Comparison of ENCODE assay signal across 11 cellular contexts in the genomic region with DNA sequence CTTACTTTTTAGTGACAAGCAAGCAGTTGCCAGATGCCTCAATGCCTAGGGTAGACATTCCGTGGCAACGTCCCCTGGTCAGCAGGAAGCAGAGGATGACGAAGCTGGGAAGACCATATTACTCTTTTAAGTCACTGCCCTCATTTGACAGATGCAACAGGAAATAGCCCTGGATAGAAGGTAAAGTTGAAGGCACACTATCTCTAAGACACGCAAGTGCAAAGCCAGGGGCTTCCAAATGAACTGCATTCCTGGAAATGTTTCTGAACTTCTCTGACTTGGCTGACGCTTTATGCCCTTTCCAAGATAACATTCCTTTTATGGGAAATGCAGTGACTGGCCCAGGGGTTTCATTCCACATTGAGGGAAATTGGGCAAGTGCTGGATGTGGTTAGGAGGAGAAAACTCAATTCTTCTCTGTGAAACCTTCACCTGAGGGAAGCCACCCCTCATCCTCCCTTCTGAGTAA. TPM values are rescaled to one million over a fixed set of nuclear protein-coding genes. Genes with fewer than 3 reads are reported as not detected.
A peak's percentile ranks its signal among the peaks of the same experiment; 100 is the strongest.
DNase-seq lines count a peak whose midpoint lies in the region; ATAC-seq and TF ChIP-seq lines count a peak whose summit lies in the region.
"Had no signal": no experiment of that assay in that cellular context is flagged by ENCODE, and none has a peak within 500 bp of the region (broad histone marks: within the 10 kb centered on the region; RNA-seq: fewer than 3 reads in every experiment).

No MANE protein-coding gene starts in this region.

- TF ChIP-seq POLR2A in spleen (IDR thresholded peaks at IDR 0.05) (no peak), erythroblast (IDR thresholded peaks at IDR 0.05; ENCODE audit: low read length) (no peak)

- no peaks in the 10 kb centered on the region for H3K9me3 ChIP-seq in spleen

- H3K27ac ChIP-seq in layer of hippocampus (ENCODE audit: low read depth, low read length) (peak overlapping the region; percentile 48), spleen (peak overlapping the region in 7 of 8 donors; percentile 34 to 78 (median 72))

- no peak for ATAC-seq in GM21390 (IDR thresholded peaks at IDR 0.05; ENCODE audit: unreplicated experiment)
- ATAC-seq: T-cell had no signal

- H3K4me1 Mint-ChIP-seq in T-helper 1 cell treated with Interleukin-12 subunit alpha and Interleukin-12 subunit beta and Interleukin-4 antibody, amounts not matched to agents 30 μg/mL and 1 μg/mL, for 36 hours (ENCODE audit: low read depth) = peaks cover 20% of the 10 kb centered on the region

- H3K36me3 Mint-ChIP-seq in T-helper 1 cell treated with Interleukin-12 subunit alpha and Interleukin-12 subunit beta and Interleukin-4 antibody, amounts not matched to agents 30 μg/mL and 1 μg/mL, for 36 hours (ENCODE audit: low read depth) = peaks cover 55% of the 10 kb centered on the region

- no peaks in the 10 kb centered on the region for H3K27me3 Mint-ChIP-seq in T-helper 1 cell treated with Interleukin-12 subunit alpha and Interleukin-12 subunit beta and Interleukin-4 antibody, amounts not matched to agents 30 μg/mL and 1 μg/mL, for 36 hours (ENCODE audit: low read depth)
- H3K27me3 Mint-ChIP-seq: T-cell had no signal

- no peak overlapping the region for H3K4me3 Mint-ChIP-seq in T-helper 1 cell treated with Interleukin-12 subunit alpha and Interleukin-12 subunit beta and Interleukin-4 antibody, amounts not matched to agents 30 μg/mL and 1 μg/mL, for 36 hours
- H3K4me3 Mint-ChIP-seq: T-cell had no signal

- 70 to 84% (median 81%) methylated on average over 5 of the region's 5 CpGs for WGBS in spleen, 5 donors

- peaks cover 0 to 63% (median 15%) of the 10 kb centered on the region in 6 donors for H3K4me1 ChIP-seq in spleen

- H3K27me3 ChIP-seq in layer of hippocampus (ENCODE audit: control insufficient read depth, insufficient read depth, low read length) (no peaks in the 10 kb centered on the region), spleen (replicated peaks in 1 of 7) (no peaks in the 10 kb centered on the region)

- no peak overlapping the region for H3K4me3 ChIP-seq in spleen

- no peak for TF ChIP-seq CTCF in spleen (IDR thresholded peaks at IDR 0.05 in 8 of 11, conservative IDR thresholded peaks at IDR 0.05 in 3 of 11)

- peak overlapping the region; percentile 78 for H3K27ac Mint-ChIP-seq in T-helper 1 cell treated with Interleukin-12 subunit alpha and Interleukin-12 subunit beta and Interleukin-4 antibody, amounts not matched to agents 30 μg/mL and 1 μg/mL, for 36 hours

- H3K36me3 ChIP-seq in spleen = peaks cover 0 to 100% (median 90%) of the 10 kb centered on the region in 6 donors

- DNase-seq in T-helper 1 cell = no peak
- peak; percentile 89 for DNase-seq in amniotic epithelial cell (ENCODE audit: low read depth)
- DNase-seq in spleen = no peak
- no peak for DNase-seq in erythroblast (lab: John Stamatoyannopoulos, UW)
- DNase-seq in retina = no peak
- DNase-seq: activated T-cell treated with anti-CD3 and anti-CD28 coated beads for 4 hours, NCI-H1092, T-cell had no signal

- intact Hi-C loops in spleen (cut with DNase I; ENCODE audit: low total_unique reads) = no loop called here

- no peaks in the 10 kb centered on the region for H3K9me3 Mint-ChIP-seq in T-helper 1 cell treated with Interleukin-12 subunit alpha and Interleukin-12 subunit beta and Interleukin-4 antibody, amounts not matched to agents 30 μg/mL and 1 μg/mL, for 36 hours
- H3K9me3 Mint-ChIP-seq: T-cell had no signal

RNA-seq across cellular contexts. Expression of a gene that starts 14.7 kb away (rescaled TPM):
- total RNA-seq in spleen = 100 to 1,000 TPM in 5 of 7 donors, 10 to 100 TPM in 2; 92.6 to 152 (median 117) TPM
- polyA plus RNA-seq in spleen = 10 to 100 TPM; 27.3 to 53.4 (median 52.3) TPM

RNA-seq across cellular contexts. Expression of a gene that starts 15.3 kb away (rescaled TPM):
- total RNA-seq in spleen = 10 to 100 TPM; 13.1 to 29.6 (median 20.9) TPM
- 1 to 10 TPM; 5.6 to 9.9 (median 6.7) TPM for polyA plus RNA-seq in spleen

RNA-seq across cellular contexts. Expression of a gene that starts 18.0 kb away (rescaled TPM):
- 1,000 to 10,000 TPM in 1 of 7 donors, 100 to 1,000 TPM in 6; 117 to 1,088 (median 328) TPM for total RNA-seq in spleen
- polyA plus RNA-seq in spleen = 100 to 1,000 TPM; 247 to 807 (median 469) TPM

RNA-seq across cellular contexts. Expression of a gene that starts 38.6 kb away (rescaled TPM):
- total RNA-seq in spleen = 10 to 100 TPM; 40.3 to 83.8 (median 58.3) TPM
- 10 to 100 TPM; 21.3 to 36.0 (median 24.0) TPM for polyA plus RNA-seq in spleen
